In genomic region chr12:54216580-54217308, GRCh38 we compare ENCODE assay signal across 1 cellular context.
TF ChIP-seq lines count a peak whose summit lies in the region.

No MANE protein-coding gene starts in this region.

TF ChIP-seq in HepG2, 621 proteins besides CTCF, POLR2A, EP300 and RAD21 (continued from another document and continues in another):
- no peak for TF ChIP-seq ARID4A (CRISPR knock-in tag; IDR thresholded peaks at IDR 0.05; ENCODE audit: borderline replicate concordance)
- 0 out of 2 replicates have a peak, but pooled peaks have one; percentile 39 for TF ChIP-seq ZNF501 (CRISPR knock-in tag; IDR thresholded peaks at IDR 0.05)
- peak; percentile 26 to 52; a peak in 2 of 4 replicates for TF ChIP-seq HMGXB4 (CRISPR knock-in tag; IDR thresholded peaks at IDR 0.05; ENCODE audit: borderline replicate concordance in 1 of 2, low read depth in 1 of 2)
- TF ChIP-seq TFDP2 (CRISPR knock-in tag; IDR thresholded peaks at IDR 0.05) = peak; percentile 89
- TF ChIP-seq ZNF362 (CRISPR knock-in tag; IDR thresholded peaks at IDR 0.05; ENCODE audit: borderline replicate concordance) = peak; percentile 97
- TF ChIP-seq MIER3 (CRISPR knock-in tag; IDR thresholded peaks at IDR 0.05; ENCODE audit: borderline replicate concordance) = no peak
- 0 out of 2 replicates have a peak, but pooled peaks have one; percentile 36 for TF ChIP-seq IRF9 (CRISPR knock-in tag; IDR thresholded peaks at IDR 0.05; ENCODE audit: borderline replicate concordance)
- no peak for TF ChIP-seq HNRNPL (IDR thresholded peaks at IDR 0.05; ENCODE audit: low read depth, low read length)
- peak; percentile 77 for TF ChIP-seq TFDP1 (CRISPR knock-in tag; IDR thresholded peaks at IDR 0.05; ENCODE audit: borderline replicate concordance)
- TF ChIP-seq GABPB1 (CRISPR knock-in tag; IDR thresholded peaks at IDR 0.05) = peak; percentile 24; the same call in 1 of the 2 replicates
- TF ChIP-seq MYPOP (CRISPR knock-in tag; IDR thresholded peaks at IDR 0.05) = peak; percentile 61; the same call in 1 of the 2 replicates
- no peak for TF ChIP-seq KLF13 (CRISPR knock-in tag; IDR thresholded peaks at IDR 0.05)
- TF ChIP-seq HNRNPK (IDR thresholded peaks at IDR 0.05; ENCODE audit: low read depth, low read length, poor library complexity, severe bottlenecking) = no peak
- peak; percentile 67 for TF ChIP-seq XRCC5 (optimal IDR thresholded peaks at IDR 0.05; ENCODE audit: low read length)
- TF ChIP-seq ZBTB20 (CRISPR knock-in tag; IDR thresholded peaks at IDR 0.05; ENCODE audit: borderline replicate concordance, low read depth) = no peak
- no peak for TF ChIP-seq SIX1 (CRISPR knock-in tag; IDR thresholded peaks at IDR 0.05; ENCODE audit: borderline replicate concordance)
- TF ChIP-seq ETV5 (CRISPR knock-in tag; IDR thresholded peaks at IDR 0.05; ENCODE audit: borderline replicate concordance) = peak; percentile 9; the same call in 1 of the 2 replicates
- TF ChIP-seq STAG1 (CRISPR knock-in tag; IDR thresholded peaks at IDR 0.05) = peak; percentile 74
- TF ChIP-seq ZNF691 (CRISPR knock-in tag; IDR thresholded peaks at IDR 0.05; ENCODE audit: borderline replicate concordance, low read depth) = peak; percentile 17; the same call in 1 of the 2 replicates
- peak; percentile 42 for TF ChIP-seq SMC3 (IDR thresholded peaks at IDR 0.05; ENCODE audit: low read length)
- 0 out of 2 replicates have a peak, but pooled peaks have one; percentile 41 for TF ChIP-seq ZNF512B (CRISPR knock-in tag; IDR thresholded peaks at IDR 0.05; ENCODE audit: borderline replicate concordance)
- peak; percentile 38 for TF ChIP-seq HNRNPLL (IDR thresholded peaks at IDR 0.05; ENCODE audit: low read depth, low read length, poor library complexity, severe bottlenecking)
- 0 out of 2 replicates have a peak, but pooled peaks have one; percentile 37 for TF ChIP-seq EED (CRISPR knock-in tag; IDR thresholded peaks at IDR 0.05)
- TF ChIP-seq ZNF747 (CRISPR knock-in tag; IDR thresholded peaks at IDR 0.05; ENCODE audit: borderline replicate concordance) = 0 out of 2 replicates have a peak, but pooled peaks have one; percentile 33
- no peak for TF ChIP-seq ZSCAN5A (CRISPR knock-in tag; IDR thresholded peaks at IDR 0.05; ENCODE audit: borderline replicate concordance)
- TF ChIP-seq PATZ1 (CRISPR knock-in tag; IDR thresholded peaks at IDR 0.05) = 0 out of 2 replicates have a peak, but pooled peaks have one; percentile 32
- no peak for TF ChIP-seq ZNF670 (CRISPR knock-in tag; IDR thresholded peaks at IDR 0.05; ENCODE audit: borderline replicate concordance)
- TF ChIP-seq SKI (IDR thresholded peaks at IDR 0.05; ENCODE audit: partially characterized antibody) = no peak
- TF ChIP-seq DRAP1 (CRISPR knock-in tag; IDR thresholded peaks at IDR 0.05) = no peak
